8 cellular contexts compared by ENCODE assay signal in genomic region chr22:30196141-30196866, GRCh38. TPM values are rescaled to one million over a fixed set of nuclear protein-coding genes. Genes with fewer than 3 reads are reported as not detected.
DNase-seq lines count a peak whose midpoint lies in the region; ATAC-seq and TF ChIP-seq lines count a peak whose summit lies in the region.

No MANE protein-coding gene starts in this region.

- no peak overlapping the region for H3K23ac ChIP-seq in mesenchymal stem cell (ENCODE audit: low read length in 2 of 2)

- H3K4me2 ChIP-seq in mesenchymal stem cell (ENCODE audit: low read length, poor library complexity, severe bottlenecking), result peak overlapping the region; percentile 36

- H3K27me3 ChIP-seq in WERI-Rb-1 (ENCODE audit: insufficient read depth, low read depth, severe bottlenecking) (no peaks in the 10 kb centered on the region), mesenchymal stem cell (ENCODE audit: control insufficient read depth in 1 of 2, insufficient read depth in 1 of 2, low read length in 2 of 2) (no peaks in the 10 kb centered on the region)

- H2BK15ac ChIP-seq in mesenchymal stem cell (ENCODE audit: low read depth, poor library complexity, severe bottlenecking), result no peak overlapping the region

- H2AK5ac ChIP-seq in mesenchymal stem cell (ENCODE audit: low read length, severe bottlenecking), result peak overlapping the region; percentile 65

- H3K4me1 ChIP-seq in mesenchymal stem cell (ENCODE audit: control insufficient read depth, insufficient read depth, low read depth, low read length), result peaks cover 9% of the 10 kb centered on the region

- H3K9ac ChIP-seq in mesenchymal stem cell (ENCODE audit: low read length), result peak overlapping the region; percentile 91

- no peaks in the 10 kb centered on the region for H3K9me3 ChIP-seq in WERI-Rb-1 (ENCODE audit: severe bottlenecking)
- H3K9me3 ChIP-seq in mesenchymal stem cell (ENCODE audit: control insufficient read depth, low read length), result no peaks in the 10 kb centered on the region

- H2BK120ac ChIP-seq in mesenchymal stem cell (ENCODE audit: low read depth, low read length), result no peak overlapping the region

- peak overlapping the region; percentile 57 to 89 for H3K4ac ChIP-seq in mesenchymal stem cell (ENCODE audit: low read depth in 1 of 2, low read length in 2 of 2)

- no peak overlapping the region for H3K27ac ChIP-seq in WERI-Rb-1
- H3K27ac ChIP-seq in mesenchymal stem cell (ENCODE audit: low read length, poor library complexity, severe bottlenecking), result peak overlapping the region; percentile 99

- H4K91ac ChIP-seq in mesenchymal stem cell (ENCODE audit: low read length), result peak overlapping the region; percentile 90

- H2AFZ ChIP-seq in mesenchymal stem cell (ENCODE audit: low read depth, low read length), result no peak overlapping the region

- DNase-seq in GM13977 (ENCODE audit: low spot score) (peak; percentile 62), NCI-H146 treated with DMSO at 0.1 percent for 48 hours (lab: John Stamatoyannopoulos, UW; ENCODE audit: unreplicated experiment) (peak; percentile 18), WERI-Rb-1 (peak; percentile 59), dermis blood vessel endothelial cell (peak; percentile 92), mesenchymal stem cell (peak; percentile 99), T-helper 9 cell (no peak)
- DNase-seq in stimulated activated CD8-positive, alpha-beta memory T cell treated with anti-CD3 and anti-CD28 coated beads, Interleukin-4, amount 100 ng/mL, for 48 hours, result peak; percentile 68

- H3K4me3 ChIP-seq in WERI-Rb-1 (ENCODE audit: low read depth, low read length) (peak overlapping the region; percentile 35), mesenchymal stem cell (ENCODE audit: insufficient read depth in 1 of 2, low read depth in 1 of 2, low read length in 2 of 2) (peak overlapping the region in 1 of 2 experiments; percentile 62)

- no peaks in the 10 kb centered on the region for H3K36me3 ChIP-seq in WERI-Rb-1
- no peaks in the 10 kb centered on the region for H3K36me3 ChIP-seq in mesenchymal stem cell (ENCODE audit: control insufficient read depth in 1 of 2, insufficient read depth in 2 of 2, low read depth in 1 of 2, low read length in 2 of 2)

- H4K8ac ChIP-seq in mesenchymal stem cell (ENCODE audit: low read length), result peak overlapping the region; percentile 59

- TF ChIP-seq CTCF in GM13977 (IDR thresholded peaks at IDR 0.05; ENCODE audit: extremely low read depth, insufficient read depth, missing control alignments) (no peak), WERI-Rb-1 (IDR thresholded peaks at IDR 0.05; ENCODE audit: low read depth, low read length) (no peak)

- ATAC-seq in GM21723 (IDR thresholded peaks at IDR 0.05; ENCODE audit: unreplicated experiment), result no peak

- in situ Hi-C loops in GM13977 (cut with MboI; ENCODE audit: low pct_unique_long_range_greater_than_20kb, low sequenced_read_pairs, unreplicated experiment), result no loop called here

- H2BK12ac ChIP-seq in mesenchymal stem cell (ENCODE audit: low read length in 2 of 2), result peak overlapping the region; percentile 80 to 95

- H3K14ac ChIP-seq in mesenchymal stem cell (ENCODE audit: low read length in 2 of 2), result no peak overlapping the region

- peak overlapping the region; percentile 73 to 93 for H3K18ac ChIP-seq in mesenchymal stem cell (ENCODE audit: low read depth in 1 of 2, low read length in 2 of 2)

- WGBS in mesenchymal stem cell, result 4% methylated on average over 7 of the region's 11 CpGs

- H2BK5ac ChIP-seq in mesenchymal stem cell (ENCODE audit: low read depth, low read length, poor library complexity, severe bottlenecking), result peak overlapping the region; percentile 94

- H3K79me1 ChIP-seq in mesenchymal stem cell (replicated peaks; ENCODE audit: low read length, poor library complexity, severe bottlenecking), result no peaks in the 10 kb centered on the region

RNA-seq across cellular contexts. Expression of gene LIF, which starts 50.3 kb away (rescaled TPM):
- total RNA-seq in dermis blood vessel endothelial cell, result 1.1 and 1.7 TPM in 2 replicates
- polyA plus RNA-seq in mesenchymal stem cell (2013, experiment 1 of 2), result 10.2 TPM
- polyA plus RNA-seq in mesenchymal stem cell (2013, experiment 2 of 2), result 9.7 TPM
